In genomic region chr3:45593708-45594601, GRCh38 we compare ENCODE assay signal across 8 cellular contexts. TPM values are rescaled to one million over a fixed set of nuclear protein-coding genes. Genes with fewer than 3 reads are reported as not detected.
A peak's percentile ranks its signal among the peaks of the same experiment; 100 is the strongest.
DNase-seq lines count a peak whose midpoint lies in the region; ATAC-seq and TF ChIP-seq lines count a peak whose summit lies in the region.

No MANE protein-coding gene starts in this region.

- no peaks in the 10 kb centered on the region for H3K27me3 Mint-ChIP-seq in chondrocyte (ENCODE audit: low read depth)

- peaks cover 54% of the 10 kb centered on the region for H3K4me1 Mint-ChIP-seq in chondrocyte (ENCODE audit: low read depth)

- peak overlapping the region; percentile 75 for H3K27ac ChIP-seq in layer of hippocampus (ENCODE audit: low read depth, low read length)

- no peaks in the 10 kb centered on the region for H3K27me3 ChIP-seq in layer of hippocampus (ENCODE audit: control insufficient read depth, insufficient read depth, low read length)

- peak overlapping the region; percentile 85 for H3K4me3 Mint-ChIP-seq in chondrocyte (ENCODE audit: unreplicated experiment)

- peak; percentile 51 for ATAC-seq in HG02678 (IDR thresholded peaks at IDR 0.05; ENCODE audit: unreplicated experiment)

- H3K36me3 Mint-ChIP-seq in chondrocyte (ENCODE audit: low read depth): no peaks in the 10 kb centered on the region

- H3K27ac Mint-ChIP-seq in chondrocyte (ENCODE audit: unreplicated experiment): peak overlapping the region; percentile 86

- no peak for TF ChIP-seq CTCF in chondrocyte (IDR thresholded peaks at IDR 0.05)

- DNase-seq in NCI-H2196 (lab: John Stamatoyannopoulos, UW; ENCODE audit: unreplicated experiment) (peak; percentile 49), NCI-H2196 treated with DMSO at 0.1 percent for 48 hours (lab: John Stamatoyannopoulos, UW; ENCODE audit: unreplicated experiment) (no peak), NCI-H1930 (lab: John Stamatoyannopoulos, UW) (peak; percentile 14 to 66), chondrocyte (ENCODE audit: low spot score) (no peak)
- peak; percentile 26 for DNase-seq in activated CD4-positive, CD25-positive, alpha-beta regulatory T cell treated with anti-CD3 and anti-CD28 coated beads, Interleukin-2, amount 50 U/mL, for 16 hours (ENCODE audit: low read depth, low spot score)
- DNase-seq in stimulated activated CD4-positive, alpha-beta T cell treated with anti-CD3 and anti-CD28 coated beads, Interleukin-2, amount 100 ng/mL, for 48 hours: peak; percentile 59 to 62

- H3K9me3 Mint-ChIP-seq in chondrocyte (ENCODE audit: low read depth): no peaks in the 10 kb centered on the region

RNA-seq across cellular contexts. Expression of gene LIMD1, which starts 0.6 kb away (rescaled TPM):
- 20.0 to 32.0 TPM (median 29.6 TPM) in 3 replicates for total RNA-seq in chondrocyte

Comparison
In these comparisons a context has a peak if more than half of its experiments do, and no peak if none do; other contexts are left out.
1. DNase-seq: peak in NCI-H2196 (single experiment), NCI-H1930 (2 of 2), activated CD4-positive, CD25-positive, alpha-beta regulatory T cell treated with anti-CD3 and anti-CD28 coated beads, Interleukin-2, amount 50 U/mL, for 16 hours (single experiment) and stimulated activated CD4-positive, alpha-beta T cell treated with anti-CD3 and anti-CD28 coated beads, Interleukin-2, amount 100 ng/mL, for 48 hours (2 of 2); none in NCI-H2196 treated with DMSO at 0.1 percent for 48 hours (single experiment) and chondrocyte (single experiment).